In genomic region chr19:2464389-2464788, GRCh38 we compare ENCODE assay signal across 19 cellular contexts. TPM values are rescaled to one million over a fixed set of nuclear protein-coding genes. Genes with fewer than 3 reads are reported as not detected.
DNase-seq lines count a peak whose midpoint lies in the region; ATAC-seq and TF ChIP-seq lines count a peak whose summit lies in the region.
"Had no signal": no experiment of that assay in that cellular context is flagged by ENCODE, and none has a peak within 500 bp of the region (broad histone marks: within the 10 kb centered on the region; RNA-seq: fewer than 3 reads in every experiment).

No MANE protein-coding gene starts in this region.

- H4K20me1 ChIP-seq in smooth muscle cell (ENCODE audit: low read depth): no peaks in the 10 kb centered on the region

- H3K9me3 ChIP-seq in cardiac muscle cell (ENCODE audit: low read depth): no peaks in the 10 kb centered on the region
- H3K9me3 ChIP-seq in right cardiac atrium (ENCODE audit: control insufficient read depth, low read length): no peaks in the 10 kb centered on the region
- no peaks in the 10 kb centered on the region for H3K9me3 ChIP-seq in smooth muscle cell (replicated peaks; ENCODE audit: low read depth)
- H3K9me3 ChIP-seq in aorta (ENCODE audit: control insufficient read depth, low read length): no peaks in the 10 kb centered on the region
- H3K9me3 ChIP-seq: SJCRH30 had no signal

- H3K27ac Mint-ChIP-seq in nephron: peak overlapping the region in 1 of 3 experiments; percentile 63

- 58% methylated on average over 5 of the region's 5 CpGs for WGBS in right cardiac atrium
- WGBS in smooth muscle cell (ENCODE audit: low lambda C conversion rate): 73% methylated on average over 5 of the region's 5 CpGs
- WGBS in aorta, 2 donors: 59 to 61% methylated on average over 5 of the region's 5 CpGs

- H3K4me3 ChIP-seq in cardiac muscle cell: no peak overlapping the region
- H3K4me3 ChIP-seq in right cardiac atrium (ENCODE audit: low read length): no peak overlapping the region
- H3K4me3 ChIP-seq in astrocyte of the spinal cord (ENCODE audit: low read depth, low read length): no peak overlapping the region
- no peak overlapping the region for H3K4me3 ChIP-seq in smooth muscle cell
- H3K4me3 ChIP-seq in aorta (ENCODE audit: low read length in 2 of 2): no peak overlapping the region
- H3K4me3 ChIP-seq: SJCRH30 had no signal

- H3K79me2 ChIP-seq in smooth muscle cell (ENCODE audit: low read depth): no peaks in the 10 kb centered on the region

- no peaks in the 10 kb centered on the region for H3K9me3 Mint-ChIP-seq in nephron

- TF ChIP-seq CTCF in cardiac muscle cell (IDR thresholded peaks at IDR 0.05; ENCODE audit: low read depth, low read length): no peak
- TF ChIP-seq CTCF in astrocyte of the spinal cord (IDR thresholded peaks at IDR 0.05; ENCODE audit: low read depth, low read length): no peak
- TF ChIP-seq CTCF in nephron (IDR thresholded peaks at IDR 0.05; ENCODE audit: unreplicated experiment in 3 of 3): no peak
- TF ChIP-seq CTCF in smooth muscle cell (IDR thresholded peaks at IDR 0.05; ENCODE audit: borderline replicate concordance, insufficient read depth, poor library complexity, severe bottlenecking): no peak

- peaks cover 7% of the 10 kb centered on the region for H3K4me1 Mint-ChIP-seq in nephron

- no peaks in the 10 kb centered on the region for H3K36me3 Mint-ChIP-seq in nephron (ENCODE audit: low read depth)

- no peak for ATAC-seq in right cardiac atrium
- no peak for ATAC-seq in aorta (ENCODE audit: low FRiP score)

- in situ Hi-C loops in astrocyte of the spinal cord (cut with HindIII; ENCODE audit: low sequenced_read_pairs): no loop called here

- H3K36me3 ChIP-seq in cardiac muscle cell (no peaks in the 10 kb centered on the region), smooth muscle cell (ENCODE audit: low read depth) (no peaks in the 10 kb centered on the region), aorta (ENCODE audit: control insufficient read depth in 1 of 2, insufficient read depth in 2 of 2, low read length in 1 of 2) (no peaks in the 10 kb centered on the region)
- H3K36me3 ChIP-seq: SJCRH30 had no signal

- H3K27me3 Mint-ChIP-seq in nephron (ENCODE audit: low read depth): peaks cover 2% of the 10 kb centered on the region

- no peak overlapping the region for H3K4me2 ChIP-seq in smooth muscle cell

- peak overlapping the region in 2 of 3 experiments; percentile 9 to 47 for H3K4me3 Mint-ChIP-seq in nephron

- H3K4me1 ChIP-seq in cardiac muscle cell (ENCODE audit: low read depth): no peaks in the 10 kb centered on the region
- H3K4me1 ChIP-seq in right cardiac atrium (ENCODE audit: control insufficient read depth, insufficient read depth, low read length): no peaks in the 10 kb centered on the region
- H3K4me1 ChIP-seq in smooth muscle cell (ENCODE audit: low read depth): no peaks in the 10 kb centered on the region
- no peaks in the 10 kb centered on the region for H3K4me1 ChIP-seq in aorta (ENCODE audit: control insufficient read depth in 1 of 2, insufficient read depth in 2 of 2, low read length in 2 of 2)
- H3K4me1 ChIP-seq: SJCRH30 had no signal

- H3K27ac ChIP-seq in cardiac muscle cell (peak overlapping the region; percentile 9), right cardiac atrium (ENCODE audit: low read length) (no peak overlapping the region), smooth muscle cell (ENCODE audit: low read depth) (peak overlapping the region; percentile 19), aorta (ENCODE audit: low read depth in 1 of 2, low read length in 2 of 2) (no peak overlapping the region)
- H3K27ac ChIP-seq: SJCRH30 had no signal

- DNase-seq in cardiac muscle cell (ENCODE audit: low read depth in 1 of 2, low spot score in 1 of 2) (peak in 1 of 2 donors; percentile 10), right cardiac atrium (no peak), astrocyte of the spinal cord (ENCODE audit: low read depth, low spot score) (peak; percentile 20), smooth muscle cell (lab: John Stamatoyannopoulos, UW; ENCODE audit: unreplicated experiment) (no peak), aorta (no peak), GM03348 (ENCODE audit: low spot score) (no peak)
- DNase-seq in stimulated activated CD4-positive, alpha-beta T cell treated with anti-CD3 and anti-CD28 coated beads, Interleukin-4, amount 100 ng/mL, for 1 hour: no peak
- DNase-seq: C1 segment of cervical spinal cord; DMS153; EL; Kasumi-1; MM.1S; NCI-H1417; NCI-H1930; NCI-H526 treated with DMSO at 0.1 percent for 48 hours; NK-92 treated with Interleukin-12 subunit alpha and Interleukin-12 subunit beta, amount 100 ng/mL, for 24 hours; RPMI8226; SJCRH30 had no signal

- H3F3A ChIP-seq in smooth muscle cell (ENCODE audit: low read depth): peaks cover 5% of the 10 kb centered on the region

- H3K9ac ChIP-seq in smooth muscle cell (ENCODE audit: low read depth): no peak overlapping the region

- no peaks in the 10 kb centered on the region for H3K27me3 ChIP-seq in cardiac muscle cell
- no peaks in the 10 kb centered on the region for H3K27me3 ChIP-seq in right cardiac atrium (ENCODE audit: control insufficient read depth, insufficient read depth)
- H3K27me3 ChIP-seq in smooth muscle cell (ENCODE audit: low read depth): no peaks in the 10 kb centered on the region
- H3K27me3 ChIP-seq in aorta (ENCODE audit: control insufficient read depth in 1 of 2, insufficient read depth in 2 of 2, low read length in 1 of 2): no peaks in the 10 kb centered on the region
- H3K27me3 ChIP-seq: SJCRH30 had no signal

- H2AFZ ChIP-seq in smooth muscle cell (ENCODE audit: low read depth): no peak overlapping the region

- intact Hi-C loops in right cardiac atrium (cut with DNase I): no loop called here
- intact Hi-C loops in aorta (cut with DNase I): no loop called here

RNA-seq across cellular contexts. Expression of gene LMNB2, which starts 7.6 kb away (rescaled TPM):
- 78.6 and 127 TPM in 2 replicates for total RNA-seq in cardiac muscle cell
- polyA plus RNA-seq in cardiac muscle cell: 42.5 and 66.9 TPM in 2 replicates
- total RNA-seq in right cardiac atrium: 10 to 100 TPM in 3 of 4 donors, 1 to 10 TPM in 1; 9.6 to 21.6 (median 14.9) TPM
- polyA plus RNA-seq in right cardiac atrium: 12.1 TPM
- total RNA-seq in smooth muscle cell: 21.7 and 25.5 TPM in 2 replicates
- polyA plus RNA-seq in smooth muscle cell: 29.5 and 41.8 TPM in 2 replicates
- total RNA-seq in aorta: 10 to 100 TPM; 18.0 to 19.7 TPM
- polyA plus RNA-seq in aorta: 1 to 10 TPM; 7.1 to 7.4 TPM

RNA-seq across cellular contexts. Expression of gene GADD45B, which starts 11.5 kb away (rescaled TPM):
- 44.8 and 75.2 TPM in 2 replicates for total RNA-seq in cardiac muscle cell
- polyA plus RNA-seq in cardiac muscle cell: 30.5 and 66.4 TPM in 2 replicates
- 100 to 1,000 TPM in 2 of 4 donors, 10 to 100 TPM in 2; 52.4 to 205 (median 78.9) TPM for total RNA-seq in right cardiac atrium
- polyA plus RNA-seq in right cardiac atrium: 195 TPM
- total RNA-seq in smooth muscle cell: 252 and 326 TPM in 2 replicates
- polyA plus RNA-seq in smooth muscle cell: 435 and 533 TPM in 2 replicates
- total RNA-seq in aorta: 100 to 1,000 TPM in 1 of 2 donors, 10 to 100 TPM in 1; 99.5 to 185 TPM
- polyA plus RNA-seq in aorta: 100 to 1,000 TPM; 127 to 262 TPM

RNA-seq across cellular contexts. Expression of gene TIMM13, which starts 37.0 kb away (rescaled TPM):
- 76.7 and 93.0 TPM in 2 replicates for total RNA-seq in cardiac muscle cell
- 287 and 292 TPM in 2 replicates for polyA plus RNA-seq in cardiac muscle cell
- total RNA-seq in right cardiac atrium: 10 to 100 TPM; 73.9 to 91.2 (median 81.2) TPM
- polyA plus RNA-seq in right cardiac atrium: 69.6 TPM
- total RNA-seq in smooth muscle cell: 14.1 and 20.0 TPM in 2 replicates
- polyA plus RNA-seq in smooth muscle cell: 107 and 119 TPM in 2 replicates
- 10 to 100 TPM; 27.8 to 32.7 TPM for total RNA-seq in aorta
- 10 to 100 TPM; 41.7 to 41.9 TPM for polyA plus RNA-seq in aorta

Comparison
In these comparisons a context has a peak if more than half of its experiments do, and no peak if none do; other contexts are left out.
1. H3K27ac ChIP-seq: peak in cardiac muscle cell (single experiment) and smooth muscle cell (single experiment); none in right cardiac atrium (single experiment) and aorta (0 of 2).